20 cellular contexts compared by ENCODE assay signal in the genomic region with DNA sequence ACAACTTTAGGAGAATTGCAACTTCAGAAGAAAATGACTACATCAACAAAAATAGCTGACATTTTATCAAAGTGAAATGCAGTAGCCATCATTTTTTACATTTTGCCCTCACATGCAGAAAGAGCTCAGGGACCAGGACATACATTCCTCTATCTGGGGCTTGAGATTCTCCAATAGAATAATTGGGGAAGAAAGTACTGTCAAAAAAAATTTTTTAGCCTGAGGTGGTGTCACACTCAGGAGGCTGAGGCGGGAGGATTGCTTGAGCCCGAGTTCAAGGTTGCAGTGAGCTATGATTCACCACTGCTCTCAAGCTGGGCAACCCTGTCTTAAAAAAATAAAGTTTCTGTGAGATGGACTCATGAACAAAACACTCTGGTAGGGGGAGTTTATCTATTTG.
"Had no signal": no experiment of that assay in that cellular context is flagged by ENCODE, and none has a peak within 500 bp of the region (broad histone marks: within the 10 kb centered on the region; RNA-seq: fewer than 3 reads in every experiment).

No MANE protein-coding gene starts in this region.

- H3K27ac ChIP-seq: esophagus squamous epithelium, gastroesophageal sphincter, pancreas, uterus had no signal

- H3K27me3 ChIP-seq: esophagus squamous epithelium, gastroesophageal sphincter, pancreas, uterus had no signal

- H3K4me1 Mint-ChIP-seq: naive thymus-derived CD8-positive, alpha-beta T cell; neural crest cell had no signal

- ATAC-seq: effector memory CD8-positive, alpha-beta T cell; gastroesophageal sphincter; left colon; left ventricle myocardium superior; naive thymus-derived CD8-positive, alpha-beta T cell; pancreas; right cardiac atrium had no signal

- H3K36me3 ChIP-seq: pancreas, uterus had no signal

- H3K9me3 Mint-ChIP-seq: dendritic cell treated with granulocyte-macrophage colony-stimulating factor and Interleukin-4, amounts not matched to agents 40 ng/mL and 50 ng/mL, for 4 days; effector memory CD8-positive, alpha-beta T cell; naive thymus-derived CD8-positive, alpha-beta T cell; neural crest cell; type B pancreatic cell had no signal

- H3K4me1 ChIP-seq: esophagus squamous epithelium, gastroesophageal sphincter, pancreas, uterus had no signal

- H3K4me3 ChIP-seq: esophagus squamous epithelium, gastroesophageal sphincter, lung, pancreas, uterus had no signal

- H3K27me3 Mint-ChIP-seq: dendritic cell treated with granulocyte-macrophage colony-stimulating factor and Interleukin-4, amounts not matched to agents 40 ng/mL and 50 ng/mL, for 4 days; effector memory CD8-positive, alpha-beta T cell; naive thymus-derived CD8-positive, alpha-beta T cell; progenitor cell of endocrine pancreas; type B pancreatic cell had no signal

- H3K36me3 Mint-ChIP-seq: naive thymus-derived CD8-positive, alpha-beta T cell; type B pancreatic cell had no signal

- FAIRE-seq: colon, pancreas, small intestine had no signal

- H3K27ac Mint-ChIP-seq: dendritic cell treated with granulocyte-macrophage colony-stimulating factor and Interleukin-4, amounts not matched to agents 40 ng/mL and 50 ng/mL, for 4 days; effector memory CD8-positive, alpha-beta T cell; progenitor cell of endocrine pancreas; type B pancreatic cell had no signal

- H3K4me3 Mint-ChIP-seq: dendritic cell treated with granulocyte-macrophage colony-stimulating factor and Interleukin-4, amounts not matched to agents 40 ng/mL and 50 ng/mL, for 4 days; effector memory CD8-positive, alpha-beta T cell; naive thymus-derived CD8-positive, alpha-beta T cell; neural crest cell; type B pancreatic cell had no signal

- DNase-seq: effector memory CD8-positive, alpha-beta T cell; esophagus squamous epithelium; foreskin fibroblast; left colon; left ventricle myocardium superior; mesenchymal stem cell; naive thymus-derived CD8-positive, alpha-beta T cell; pancreas; right cardiac atrium; small intestine; stimulated activated CD4-positive, alpha-beta T cell treated with anti-CD3 and anti-CD28 coated beads, Interleukin-12 subunit alpha, Interleukin-12 subunit beta, amount 100 ng/mL, for 4 hours; stimulated activated naive CD4-positive, alpha-beta T cell treated with Interleukin-2 at 50 U/mL for 16 hours; uterus had no signal

- H3K9me3 ChIP-seq: esophagus squamous epithelium, gastroesophageal sphincter, pancreas, uterus had no signal
